In the genomic region with DNA sequence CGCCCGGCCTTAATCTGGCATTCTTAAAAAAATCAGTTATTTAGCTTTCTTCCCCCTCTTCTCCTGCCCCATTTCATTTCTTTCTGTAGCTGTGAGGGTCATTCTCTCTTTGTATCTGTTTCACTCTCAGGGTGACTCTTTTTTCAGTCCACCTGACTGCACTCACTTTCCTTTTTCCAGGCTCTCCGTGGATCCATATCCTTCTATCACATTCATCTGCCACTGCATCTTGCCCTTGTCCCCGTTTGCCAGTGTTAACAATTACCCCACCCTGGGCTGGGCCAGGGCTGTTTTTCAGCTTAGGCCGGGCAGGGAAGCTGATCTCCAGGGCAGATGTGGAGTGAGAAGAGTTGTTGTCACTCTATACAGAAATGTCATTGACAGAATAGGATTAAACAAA, we compare ENCODE assay signal across 15 cellular contexts.
"Had no signal": no experiment of that assay in that cellular context is flagged by ENCODE, and none has a peak within 500 bp of the region (broad histone marks: within the 10 kb centered on the region; RNA-seq: fewer than 3 reads in every experiment).

No MANE protein-coding gene starts in this region.

- H2AFZ ChIP-seq: parathyroid adenoma had no signal

- H3K27me3 Mint-ChIP-seq: activated naive CD8-positive, alpha-beta T cell treated with anti-CD3 and anti-CD28 coated beads, Interleukin-2, amount 50 U/mL, for 24 hours; naive thymus-derived CD8-positive, alpha-beta T cell had no signal

- DNase-seq: activated naive CD4-positive, alpha-beta T cell treated with Interleukin-2 at 50 U/mL for 16 hours; activated naive CD8-positive, alpha-beta T cell treated with anti-CD3 and anti-CD28 coated beads, Interleukin-2, amount 50 U/mL, for 24 hours; colonic mucosa; foreskin keratinocyte; heart right ventricle; midbrain; naive thymus-derived CD8-positive, alpha-beta T cell; SJCRH30; stimulated activated CD4-positive, alpha-beta T cell treated with anti-CD3 and anti-CD28 coated beads, Interleukin-15, amount 100 ng/mL, for 24 hours; stimulated activated CD4-positive, alpha-beta T cell treated with anti-CD3 and anti-CD28 coated beads, Interleukin-4, amount 100 ng/mL, for 24 hours; stimulated activated naive CD4-positive, alpha-beta T cell had no signal

- H3K27ac Mint-ChIP-seq: activated naive CD8-positive, alpha-beta T cell treated with anti-CD3 and anti-CD28 coated beads, Interleukin-2, amount 50 U/mL, for 24 hours; naive thymus-derived CD8-positive, alpha-beta T cell had no signal

- H3K4me3 ChIP-seq: colonic mucosa, heart right ventricle, SJCRH30, skin epidermis, vagina had no signal

- H3K4me1 ChIP-seq: colonic mucosa, foreskin keratinocyte, vagina had no signal

- H3K36me3 Mint-ChIP-seq: naive thymus-derived CD8-positive, alpha-beta T cell had no signal

- H3K9me3 Mint-ChIP-seq: activated naive CD8-positive, alpha-beta T cell treated with anti-CD3 and anti-CD28 coated beads, Interleukin-2, amount 50 U/mL, for 24 hours; naive thymus-derived CD8-positive, alpha-beta T cell had no signal

- H3K27ac ChIP-seq: colonic mucosa, foreskin keratinocyte, SJCRH30, skin epidermis, vagina had no signal

- H3K9ac ChIP-seq: parathyroid adenoma had no signal

- H3K4me3 Mint-ChIP-seq: activated naive CD8-positive, alpha-beta T cell treated with anti-CD3 and anti-CD28 coated beads, Interleukin-2, amount 50 U/mL, for 24 hours; naive thymus-derived CD8-positive, alpha-beta T cell had no signal

- H3K36me3 ChIP-seq: colonic mucosa, heart right ventricle, SJCRH30, vagina had no signal

- ATAC-seq: activated CD4-positive, CD25-positive, alpha-beta regulatory T cell treated with anti-CD3 and anti-CD28 coated beads, Interleukin-2, amount 50 U/mL, for 24 hours; activated naive CD8-positive, alpha-beta T cell treated with anti-CD3 and anti-CD28 coated beads, Interleukin-2, amount 50 U/mL, for 24 hours; foreskin keratinocyte; heart right ventricle; naive thymus-derived CD8-positive, alpha-beta T cell had no signal

- H3K9me3 ChIP-seq: colonic mucosa, heart right ventricle, SJCRH30, vagina had no signal

- H3K27me3 ChIP-seq: colonic mucosa, foreskin keratinocyte, SJCRH30, vagina had no signal
